In genomic region chr22:39231197-39231950, GRCh38 we compare ENCODE assay signal across 1 cellular context.
TF ChIP-seq lines count a peak whose summit lies in the region.

No MANE protein-coding gene starts in this region.

TF ChIP-seq in H1, 55 proteins besides CTCF, POLR2A, EP300 and RAD21:
- TF ChIP-seq YY1 (IDR thresholded peaks at IDR 0.05; ENCODE audit: low read depth, low read length) (no peak), RNF2 (IDR thresholded peaks at IDR 0.05; ENCODE audit: borderline replicate concordance, low read depth, low read length, missing control alignments, poor library complexity, severe bottlenecking) (no peak), TBP (IDR thresholded peaks at IDR 0.05; ENCODE audit: low read depth, low read length) (no peak), TCF12 (IDR thresholded peaks at IDR 0.05; ENCODE audit: low read depth, low read length) (no peak), ATF2 (IDR thresholded peaks at IDR 0.05; ENCODE audit: low read length) (no peak), CREB1 (IDR thresholded peaks at IDR 0.05) (no peak)
